In the genomic region with DNA sequence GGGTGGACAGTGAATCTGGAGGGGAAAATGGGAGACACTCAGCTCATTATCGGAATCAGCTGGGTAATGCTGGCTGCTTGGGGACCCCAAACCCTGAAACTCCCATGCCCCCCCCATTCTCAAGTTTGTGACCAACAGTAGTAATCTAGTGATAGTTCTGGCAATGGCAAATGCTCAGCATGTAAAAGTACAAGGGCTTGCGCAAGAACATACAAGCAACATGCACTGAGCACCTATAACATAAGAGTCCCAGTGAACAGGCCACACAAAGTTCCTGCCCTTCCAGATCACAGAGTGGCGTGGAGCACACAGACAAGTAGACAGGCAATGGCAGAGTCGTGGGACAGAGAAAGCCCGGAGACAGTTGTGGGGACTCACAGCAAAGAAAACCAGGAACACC, we compare ENCODE assay signal across 14 cellular contexts.
"Had no signal": no experiment of that assay in that cellular context is flagged by ENCODE, and none has a peak within 500 bp of the region (broad histone marks: within the 10 kb centered on the region; RNA-seq: fewer than 3 reads in every experiment).

No MANE protein-coding gene starts in this region.

- H3K27ac ChIP-seq: dorsolateral prefrontal cortex, transverse colon had no signal

- H3K27me3 ChIP-seq: right atrium auricular region had no signal

- H3K9me3 ChIP-seq: heart right ventricle, mucosa of descending colon, right atrium auricular region, transverse colon had no signal

- ATAC-seq: left colon; mucosa of descending colon; naive thymus-derived CD4-positive, alpha-beta T cell; stimulated activated naive CD8-positive, alpha-beta T cell treated with anti-CD3 and anti-CD28 coated beads, Interleukin-15, Interleukin-2, amounts not matched to agents 100 U/mL and 50 U/mL, for 24 hours had no signal

- H3K4me3 ChIP-seq: dorsolateral prefrontal cortex, heart right ventricle, mucosa of descending colon, right atrium auricular region, transverse colon had no signal

- DNase-seq: activated CD4-positive, alpha-beta T cell treated with anti-CD3 and anti-CD28 coated beads, Interleukin-2, amount 50 U/mL, for 48 hours; activated naive CD4-positive, alpha-beta T cell treated with anti-CD3 and anti-CD28 coated beads for 36 hours; dorsolateral prefrontal cortex; endodermal cell; left colon; mammary epithelial cell; mucosa of descending colon; naive thymus-derived CD4-positive, alpha-beta T cell; stimulated activated naive CD8-positive, alpha-beta T cell treated with anti-CD3 and anti-CD28 coated beads, Interleukin-15, Interleukin-2, amounts not matched to agents 100 U/mL and 50 U/mL, for 24 hours; T-helper 1 cell; T1000; transverse colon had no signal

- H3K36me3 ChIP-seq: heart right ventricle, right atrium auricular region, transverse colon had no signal
